In genomic region chr5:39448504-39449128, GRCh38 we compare ENCODE assay signal across 2 cellular contexts.
TF ChIP-seq lines count a peak whose summit lies in the region.

No MANE protein-coding gene starts in this region.

TF ChIP-seq in A549, 52 proteins besides CTCF, POLR2A, EP300 and RAD21:
- TF ChIP-seq HMGXB4 (CRISPR knock-in tag; IDR thresholded peaks at IDR 0.05; ENCODE audit: borderline replicate concordance) (no peak), SREBF2 (IDR thresholded peaks at IDR 0.05) (no peak), NPAS2 (CRISPR knock-in tag; IDR thresholded peaks at IDR 0.05; ENCODE audit: borderline replicate concordance) (no peak), NR3C1 (IDR thresholded peaks at IDR 0.05) (no peak), POLR2AphosphoS2 (conservative IDR thresholded peaks at IDR 0.05; ENCODE audit: low read length) (no peak), ESRRA (IDR thresholded peaks at IDR 0.05; ENCODE audit: borderline replicate concordance, low read length) (no peak), ELK1 (IDR thresholded peaks at IDR 0.05; ENCODE audit: low read depth, low read length) (no peak), HOXB13 (CRISPR knock-in tag; IDR thresholded peaks at IDR 0.05; ENCODE audit: low read depth) (no peak), CBX2 (IDR thresholded peaks at IDR 0.05; ENCODE audit: borderline replicate concordance, low read depth) (no peak)

TF ChIP-seq in H1, 55 proteins besides CTCF, POLR2A, EP300 and RAD21:
- TF ChIP-seq SIX5 (IDR thresholded peaks at IDR 0.05; ENCODE audit: low read depth, low read length) (no peak), EGR1 (IDR thresholded peaks at IDR 0.05; ENCODE audit: borderline replicate concordance, low read depth, low read length) (no peak), JUN (IDR thresholded peaks at IDR 0.05; ENCODE audit: low read depth, low read length) (no peak), RNF2 (IDR thresholded peaks at IDR 0.05; ENCODE audit: borderline replicate concordance, low read depth, low read length, missing control alignments, poor library complexity, severe bottlenecking) (no peak), TAF7 (optimal IDR thresholded peaks at IDR 0.05; ENCODE audit: borderline replicate concordance, low read depth, low read length) (no peak), HDAC2 (IDR thresholded peaks at IDR 0.05; ENCODE audit: borderline replicate concordance in 1 of 2, low read depth in 2 of 2, low read length in 2 of 2) (no peak), FOSL1 (IDR thresholded peaks at IDR 0.05; ENCODE audit: insufficient read depth, low read depth, low read length) (no peak), CHD7 (IDR thresholded peaks at IDR 0.05; ENCODE audit: insufficient replicate concordance, low read length) (no peak), CEBPB (IDR thresholded peaks at IDR 0.05; ENCODE audit: low read depth, low read length) (no peak), SRF (IDR thresholded peaks at IDR 0.05; ENCODE audit: low read depth, low read length) (no peak), RFX5 (IDR thresholded peaks at IDR 0.05; ENCODE audit: borderline replicate concordance, low read depth, low read length) (no peak), HDAC6 (IDR thresholded peaks at IDR 0.05; ENCODE audit: low read depth, low read length) (no peak), TCF12 (IDR thresholded peaks at IDR 0.05; ENCODE audit: low read depth, low read length) (no peak)
